In the genomic region with DNA sequence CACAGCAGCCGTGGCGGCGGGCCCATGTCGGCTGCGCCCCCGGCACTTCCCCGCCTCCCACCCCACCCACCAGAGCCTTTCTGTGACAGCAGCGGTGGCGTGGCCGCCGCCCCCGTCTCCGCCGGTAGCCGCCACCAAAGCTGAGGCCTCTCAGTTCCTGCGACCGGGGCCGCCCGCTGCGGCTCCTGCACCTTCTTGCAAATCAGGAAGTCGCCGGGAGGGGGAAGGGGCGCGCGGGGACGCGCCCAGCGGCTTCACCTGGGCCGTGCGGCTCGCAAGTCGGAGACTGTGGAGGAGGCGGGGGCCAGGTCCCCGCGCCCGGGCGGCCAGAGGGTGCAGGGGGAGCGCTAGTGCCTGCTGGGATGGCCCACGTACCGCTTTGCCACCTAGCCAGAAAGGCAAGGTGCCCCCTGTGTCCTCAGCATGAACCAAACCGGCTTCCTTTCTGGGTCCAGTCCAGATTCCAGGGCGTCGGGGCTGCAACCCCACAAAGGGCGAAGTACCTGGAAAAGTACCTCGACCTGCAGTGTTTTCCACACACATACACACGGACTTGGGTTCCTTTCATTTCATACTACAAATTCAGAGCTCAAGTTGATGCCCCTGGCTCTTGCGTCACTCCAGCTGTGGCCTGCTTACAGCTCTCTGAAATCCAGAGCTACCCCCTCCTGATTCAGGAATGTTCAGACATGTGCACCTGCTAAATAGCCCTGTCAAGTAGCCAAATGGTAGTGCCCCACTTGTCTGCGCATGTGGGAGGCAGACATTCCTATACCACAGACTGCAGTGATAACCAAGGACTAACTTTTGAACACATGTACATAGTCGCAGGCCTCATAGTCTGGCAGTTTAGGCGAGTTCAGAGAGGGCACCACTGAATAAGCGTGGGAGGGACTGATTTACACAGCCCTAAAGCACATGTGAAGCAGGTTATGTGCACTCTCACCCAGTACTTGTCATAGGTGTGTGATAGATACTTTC, we compare ENCODE assay signal across 1 cellular context.
A peak's percentile ranks its signal among the peaks of the same experiment; 100 is the strongest.
TF ChIP-seq lines count a peak whose summit lies in the region.

A gene with protein sequence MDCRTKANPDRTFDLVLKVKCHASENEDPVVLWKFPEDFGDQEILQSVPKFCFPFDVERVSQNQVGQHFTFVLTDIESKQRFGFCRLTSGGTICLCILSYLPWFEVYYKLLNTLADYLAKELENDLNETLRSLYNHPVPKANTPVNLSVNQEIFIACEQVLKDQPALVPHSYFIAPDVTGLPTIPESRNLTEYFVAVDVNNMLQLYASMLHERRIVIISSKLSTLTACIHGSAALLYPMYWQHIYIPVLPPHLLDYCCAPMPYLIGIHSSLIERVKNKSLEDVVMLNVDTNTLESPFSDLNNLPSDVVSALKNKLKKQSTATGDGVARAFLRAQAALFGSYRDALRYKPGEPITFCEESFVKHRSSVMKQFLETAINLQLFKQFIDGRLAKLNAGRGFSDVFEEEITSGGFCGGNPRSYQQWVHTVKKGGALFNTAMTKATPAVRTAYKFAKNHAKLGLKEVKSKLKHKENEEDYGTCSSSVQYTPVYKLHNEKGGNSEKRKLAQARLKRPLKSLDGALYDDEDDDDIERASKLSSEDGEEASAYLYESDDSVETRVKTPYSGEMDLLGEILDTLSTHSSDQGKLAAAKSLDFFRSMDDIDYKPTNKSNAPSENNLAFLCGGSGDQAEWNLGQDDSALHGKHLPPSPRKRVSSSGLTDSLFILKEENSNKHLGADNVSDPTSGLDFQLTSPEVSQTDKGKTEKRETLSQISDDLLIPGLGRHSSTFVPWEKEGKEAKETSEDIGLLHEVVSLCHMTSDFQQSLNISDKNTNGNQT (minus strand): TSS at position 199 of the 981 bp plus-strand sequence. CDS start 325 bp downstream, outside the sequence.

TF ChIP-seq in K562, 482 proteins besides CTCF, POLR2A, EP300 and RAD21 (continued from another document and continues in another):
- TF ChIP-seq, protein P1, sequence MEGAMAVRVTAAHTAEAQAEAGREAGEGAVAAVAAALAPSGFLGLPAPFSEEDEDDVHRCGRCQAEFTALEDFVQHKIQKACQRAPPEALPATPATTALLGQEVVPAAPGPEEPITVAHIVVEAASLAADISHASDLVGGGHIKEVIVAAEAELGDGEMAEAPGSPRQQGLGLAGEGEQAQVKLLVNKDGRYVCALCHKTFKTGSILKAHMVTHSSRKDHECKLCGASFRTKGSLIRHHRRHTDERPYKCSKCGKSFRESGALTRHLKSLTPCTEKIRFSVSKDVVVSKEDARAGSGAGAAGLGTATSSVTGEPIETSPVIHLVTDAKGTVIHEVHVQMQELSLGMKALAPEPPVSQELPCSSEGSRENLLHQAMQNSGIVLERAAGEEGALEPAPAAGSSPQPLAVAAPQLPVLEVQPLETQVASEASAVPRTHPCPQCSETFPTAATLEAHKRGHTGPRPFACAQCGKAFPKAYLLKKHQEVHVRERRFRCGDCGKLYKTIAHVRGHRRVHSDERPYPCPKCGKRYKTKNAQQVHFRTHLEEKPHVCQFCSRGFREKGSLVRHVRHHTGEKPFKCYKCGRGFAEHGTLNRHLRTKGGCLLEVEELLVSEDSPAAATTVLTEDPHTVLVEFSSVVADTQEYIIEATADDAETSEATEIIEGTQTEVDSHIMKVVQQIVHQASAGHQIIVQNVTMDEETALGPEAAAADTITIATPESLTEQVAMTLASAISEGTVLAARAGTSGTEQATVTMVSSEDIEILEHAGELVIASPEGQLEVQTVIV (CRISPR knock-in tag; IDR thresholded peaks at IDR 0.05; ENCODE audit: borderline replicate concordance), result no peak
- TF ChIP-seq PHF21A (IDR thresholded peaks at IDR 0.05; ENCODE audit: borderline replicate concordance, low read depth), result no peak
- TF ChIP-seq SIX5 (IDR thresholded peaks at IDR 0.05; ENCODE audit: borderline replicate concordance in 1 of 2, insufficient read depth in 1 of 2, low read depth in 1 of 2, low read length in 2 of 2), result no peak
- TF ChIP-seq, protein P2, sequence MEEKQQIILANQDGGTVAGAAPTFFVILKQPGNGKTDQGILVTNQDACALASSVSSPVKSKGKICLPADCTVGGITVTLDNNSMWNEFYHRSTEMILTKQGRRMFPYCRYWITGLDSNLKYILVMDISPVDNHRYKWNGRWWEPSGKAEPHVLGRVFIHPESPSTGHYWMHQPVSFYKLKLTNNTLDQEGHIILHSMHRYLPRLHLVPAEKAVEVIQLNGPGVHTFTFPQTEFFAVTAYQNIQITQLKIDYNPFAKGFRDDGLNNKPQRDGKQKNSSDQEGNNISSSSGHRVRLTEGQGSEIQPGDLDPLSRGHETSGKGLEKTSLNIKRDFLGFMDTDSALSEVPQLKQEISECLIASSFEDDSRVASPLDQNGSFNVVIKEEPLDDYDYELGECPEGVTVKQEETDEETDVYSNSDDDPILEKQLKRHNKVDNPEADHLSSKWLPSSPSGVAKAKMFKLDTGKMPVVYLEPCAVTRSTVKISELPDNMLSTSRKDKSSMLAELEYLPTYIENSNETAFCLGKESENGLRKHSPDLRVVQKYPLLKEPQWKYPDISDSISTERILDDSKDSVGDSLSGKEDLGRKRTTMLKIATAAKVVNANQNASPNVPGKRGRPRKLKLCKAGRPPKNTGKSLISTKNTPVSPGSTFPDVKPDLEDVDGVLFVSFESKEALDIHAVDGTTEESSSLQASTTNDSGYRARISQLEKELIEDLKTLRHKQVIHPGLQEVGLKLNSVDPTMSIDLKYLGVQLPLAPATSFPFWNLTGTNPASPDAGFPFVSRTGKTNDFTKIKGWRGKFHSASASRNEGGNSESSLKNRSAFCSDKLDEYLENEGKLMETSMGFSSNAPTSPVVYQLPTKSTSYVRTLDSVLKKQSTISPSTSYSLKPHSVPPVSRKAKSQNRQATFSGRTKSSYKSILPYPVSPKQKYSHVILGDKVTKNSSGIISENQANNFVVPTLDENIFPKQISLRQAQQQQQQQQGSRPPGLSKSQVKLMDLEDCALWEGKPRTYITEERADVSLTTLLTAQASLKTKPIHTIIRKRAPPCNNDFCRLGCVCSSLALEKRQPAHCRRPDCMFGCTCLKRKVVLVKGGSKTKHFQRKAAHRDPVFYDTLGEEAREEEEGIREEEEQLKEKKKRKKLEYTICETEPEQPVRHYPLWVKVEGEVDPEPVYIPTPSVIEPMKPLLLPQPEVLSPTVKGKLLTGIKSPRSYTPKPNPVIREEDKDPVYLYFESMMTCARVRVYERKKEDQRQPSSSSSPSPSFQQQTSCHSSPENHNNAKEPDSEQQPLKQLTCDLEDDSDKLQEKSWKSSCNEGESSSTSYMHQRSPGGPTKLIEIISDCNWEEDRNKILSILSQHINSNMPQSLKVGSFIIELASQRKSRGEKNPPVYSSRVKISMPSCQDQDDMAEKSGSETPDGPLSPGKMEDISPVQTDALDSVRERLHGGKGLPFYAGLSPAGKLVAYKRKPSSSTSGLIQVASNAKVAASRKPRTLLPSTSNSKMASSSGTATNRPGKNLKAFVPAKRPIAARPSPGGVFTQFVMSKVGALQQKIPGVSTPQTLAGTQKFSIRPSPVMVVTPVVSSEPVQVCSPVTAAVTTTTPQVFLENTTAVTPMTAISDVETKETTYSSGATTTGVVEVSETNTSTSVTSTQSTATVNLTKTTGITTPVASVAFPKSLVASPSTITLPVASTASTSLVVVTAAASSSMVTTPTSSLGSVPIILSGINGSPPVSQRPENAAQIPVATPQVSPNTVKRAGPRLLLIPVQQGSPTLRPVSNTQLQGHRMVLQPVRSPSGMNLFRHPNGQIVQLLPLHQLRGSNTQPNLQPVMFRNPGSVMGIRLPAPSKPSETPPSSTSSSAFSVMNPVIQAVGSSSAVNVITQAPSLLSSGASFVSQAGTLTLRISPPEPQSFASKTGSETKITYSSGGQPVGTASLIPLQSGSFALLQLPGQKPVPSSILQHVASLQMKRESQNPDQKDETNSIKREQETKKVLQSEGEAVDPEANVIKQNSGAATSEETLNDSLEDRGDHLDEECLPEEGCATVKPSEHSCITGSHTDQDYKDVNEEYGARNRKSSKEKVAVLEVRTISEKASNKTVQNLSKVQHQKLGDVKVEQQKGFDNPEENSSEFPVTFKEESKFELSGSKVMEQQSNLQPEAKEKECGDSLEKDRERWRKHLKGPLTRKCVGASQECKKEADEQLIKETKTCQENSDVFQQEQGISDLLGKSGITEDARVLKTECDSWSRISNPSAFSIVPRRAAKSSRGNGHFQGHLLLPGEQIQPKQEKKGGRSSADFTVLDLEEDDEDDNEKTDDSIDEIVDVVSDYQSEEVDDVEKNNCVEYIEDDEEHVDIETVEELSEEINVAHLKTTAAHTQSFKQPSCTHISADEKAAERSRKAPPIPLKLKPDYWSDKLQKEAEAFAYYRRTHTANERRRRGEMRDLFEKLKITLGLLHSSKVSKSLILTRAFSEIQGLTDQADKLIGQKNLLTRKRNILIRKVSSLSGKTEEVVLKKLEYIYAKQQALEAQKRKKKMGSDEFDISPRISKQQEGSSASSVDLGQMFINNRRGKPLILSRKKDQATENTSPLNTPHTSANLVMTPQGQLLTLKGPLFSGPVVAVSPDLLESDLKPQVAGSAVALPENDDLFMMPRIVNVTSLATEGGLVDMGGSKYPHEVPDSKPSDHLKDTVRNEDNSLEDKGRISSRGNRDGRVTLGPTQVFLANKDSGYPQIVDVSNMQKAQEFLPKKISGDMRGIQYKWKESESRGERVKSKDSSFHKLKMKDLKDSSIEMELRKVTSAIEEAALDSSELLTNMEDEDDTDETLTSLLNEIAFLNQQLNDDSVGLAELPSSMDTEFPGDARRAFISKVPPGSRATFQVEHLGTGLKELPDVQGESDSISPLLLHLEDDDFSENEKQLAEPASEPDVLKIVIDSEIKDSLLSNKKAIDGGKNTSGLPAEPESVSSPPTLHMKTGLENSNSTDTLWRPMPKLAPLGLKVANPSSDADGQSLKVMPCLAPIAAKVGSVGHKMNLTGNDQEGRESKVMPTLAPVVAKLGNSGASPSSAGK (IDR thresholded peaks at IDR 0.05), result peak; percentile 75
- TF ChIP-seq GTF2E2 (tag; IDR thresholded peaks at IDR 0.05), result peak; percentile 91
- TF ChIP-seq RAD51 (IDR thresholded peaks at IDR 0.05; ENCODE audit: borderline replicate concordance, low read depth), result no peak
- TF ChIP-seq NR1H2 (CRISPR knock-in tag; IDR thresholded peaks at IDR 0.05), result no peak; the same call in 1 of the 2 replicates
- TF ChIP-seq, protein P3, sequence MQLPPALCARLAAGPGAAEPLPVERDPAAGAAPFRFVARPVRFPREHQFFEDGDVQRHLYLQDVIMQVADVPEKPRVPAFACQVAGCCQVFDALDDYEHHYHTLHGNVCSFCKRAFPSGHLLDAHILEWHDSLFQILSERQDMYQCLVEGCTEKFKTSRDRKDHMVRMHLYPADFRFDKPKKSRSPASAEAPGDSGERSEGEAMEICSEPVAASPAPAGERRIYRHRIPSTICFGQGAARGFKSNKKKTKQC (CRISPR knock-in tag; IDR thresholded peaks at IDR 0.05), result no peak
- TF ChIP-seq, protein P4, sequence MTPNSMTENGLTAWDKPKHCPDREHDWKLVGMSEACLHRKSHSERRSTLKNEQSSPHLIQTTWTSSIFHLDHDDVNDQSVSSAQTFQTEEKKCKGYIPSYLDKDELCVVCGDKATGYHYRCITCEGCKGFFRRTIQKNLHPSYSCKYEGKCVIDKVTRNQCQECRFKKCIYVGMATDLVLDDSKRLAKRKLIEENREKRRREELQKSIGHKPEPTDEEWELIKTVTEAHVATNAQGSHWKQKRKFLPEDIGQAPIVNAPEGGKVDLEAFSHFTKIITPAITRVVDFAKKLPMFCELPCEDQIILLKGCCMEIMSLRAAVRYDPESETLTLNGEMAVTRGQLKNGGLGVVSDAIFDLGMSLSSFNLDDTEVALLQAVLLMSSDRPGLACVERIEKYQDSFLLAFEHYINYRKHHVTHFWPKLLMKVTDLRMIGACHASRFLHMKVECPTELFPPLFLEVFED (CRISPR knock-in tag; conservative IDR thresholded peaks at IDR 0.05), result no peak
- TF ChIP-seq CCAR2 (IDR thresholded peaks at IDR 0.05; ENCODE audit: low read depth, low read length), result no peak
- TF ChIP-seq SREBF1 (IDR thresholded peaks at IDR 0.05; ENCODE audit: borderline replicate concordance, low read depth, low read length), result no peak
- no peak for TF ChIP-seq BDP1 (IDR thresholded peaks at IDR 0.05; ENCODE audit: insufficient read depth, insufficient read length)
- TF ChIP-seq RUNX1 (IDR thresholded peaks at IDR 0.05; ENCODE audit: low read depth), result no peak
- TF ChIP-seq, protein P5, sequence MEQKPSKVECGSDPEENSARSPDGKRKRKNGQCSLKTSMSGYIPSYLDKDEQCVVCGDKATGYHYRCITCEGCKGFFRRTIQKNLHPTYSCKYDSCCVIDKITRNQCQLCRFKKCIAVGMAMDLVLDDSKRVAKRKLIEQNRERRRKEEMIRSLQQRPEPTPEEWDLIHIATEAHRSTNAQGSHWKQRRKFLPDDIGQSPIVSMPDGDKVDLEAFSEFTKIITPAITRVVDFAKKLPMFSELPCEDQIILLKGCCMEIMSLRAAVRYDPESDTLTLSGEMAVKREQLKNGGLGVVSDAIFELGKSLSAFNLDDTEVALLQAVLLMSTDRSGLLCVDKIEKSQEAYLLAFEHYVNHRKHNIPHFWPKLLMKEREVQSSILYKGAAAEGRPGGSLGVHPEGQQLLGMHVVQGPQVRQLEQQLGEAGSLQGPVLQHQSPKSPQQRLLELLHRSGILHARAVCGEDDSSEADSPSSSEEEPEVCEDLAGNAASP (IDR thresholded peaks at IDR 0.05), result no peak
- no peak for TF ChIP-seq ZFPM2 (CRISPR knock-in tag; IDR thresholded peaks at IDR 0.05)
- TF ChIP-seq, protein P6, sequence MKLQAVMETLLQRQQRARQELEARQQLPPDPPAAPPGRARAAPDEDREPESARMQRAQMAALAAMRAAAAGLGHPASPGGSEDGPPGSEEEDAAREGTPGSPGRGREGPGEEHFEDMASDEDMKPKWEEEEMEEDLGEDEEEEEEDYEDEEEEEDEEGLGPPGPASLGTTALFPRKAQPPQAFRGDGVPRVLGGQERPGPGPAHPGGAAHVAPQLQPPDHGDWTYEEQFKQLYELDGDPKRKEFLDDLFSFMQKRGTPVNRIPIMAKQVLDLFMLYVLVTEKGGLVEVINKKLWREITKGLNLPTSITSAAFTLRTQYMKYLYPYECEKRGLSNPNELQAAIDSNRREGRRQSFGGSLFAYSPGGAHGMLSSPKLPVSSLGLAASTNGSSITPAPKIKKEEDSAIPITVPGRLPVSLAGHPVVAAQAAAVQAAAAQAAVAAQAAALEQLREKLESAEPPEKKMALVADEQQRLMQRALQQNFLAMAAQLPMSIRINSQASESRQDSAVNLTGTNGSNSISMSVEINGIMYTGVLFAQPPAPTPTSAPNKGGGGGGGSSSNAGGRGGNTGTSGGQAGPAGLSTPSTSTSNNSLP (IDR thresholded peaks at IDR 0.05; ENCODE audit: borderline replicate concordance, low read depth, low read length), result no peak
- no peak for TF ChIP-seq KHSRP (IDR thresholded peaks at IDR 0.05)
- no peak for TF ChIP-seq MCM5 (IDR thresholded peaks at IDR 0.05; ENCODE audit: low read depth)
- TF ChIP-seq POU5F1 (IDR thresholded peaks at IDR 0.05; ENCODE audit: borderline replicate concordance, low read depth, low read length, partially characterized antibody), result no peak
- TF ChIP-seq PTBP1 (IDR thresholded peaks at IDR 0.05; ENCODE audit: low read depth, low read length), result no peak
- TF ChIP-seq, protein P7, sequence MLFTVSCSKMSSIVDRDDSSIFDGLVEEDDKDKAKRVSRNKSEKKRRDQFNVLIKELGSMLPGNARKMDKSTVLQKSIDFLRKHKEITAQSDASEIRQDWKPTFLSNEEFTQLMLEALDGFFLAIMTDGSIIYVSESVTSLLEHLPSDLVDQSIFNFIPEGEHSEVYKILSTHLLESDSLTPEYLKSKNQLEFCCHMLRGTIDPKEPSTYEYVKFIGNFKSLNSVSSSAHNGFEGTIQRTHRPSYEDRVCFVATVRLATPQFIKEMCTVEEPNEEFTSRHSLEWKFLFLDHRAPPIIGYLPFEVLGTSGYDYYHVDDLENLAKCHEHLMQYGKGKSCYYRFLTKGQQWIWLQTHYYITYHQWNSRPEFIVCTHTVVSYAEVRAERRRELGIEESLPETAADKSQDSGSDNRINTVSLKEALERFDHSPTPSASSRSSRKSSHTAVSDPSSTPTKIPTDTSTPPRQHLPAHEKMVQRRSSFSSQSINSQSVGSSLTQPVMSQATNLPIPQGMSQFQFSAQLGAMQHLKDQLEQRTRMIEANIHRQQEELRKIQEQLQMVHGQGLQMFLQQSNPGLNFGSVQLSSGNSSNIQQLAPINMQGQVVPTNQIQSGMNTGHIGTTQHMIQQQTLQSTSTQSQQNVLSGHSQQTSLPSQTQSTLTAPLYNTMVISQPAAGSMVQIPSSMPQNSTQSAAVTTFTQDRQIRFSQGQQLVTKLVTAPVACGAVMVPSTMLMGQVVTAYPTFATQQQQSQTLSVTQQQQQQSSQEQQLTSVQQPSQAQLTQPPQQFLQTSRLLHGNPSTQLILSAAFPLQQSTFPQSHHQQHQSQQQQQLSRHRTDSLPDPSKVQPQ (CRISPR knock-in tag; IDR thresholded peaks at IDR 0.05; ENCODE audit: borderline replicate concordance), result no peak
